ENCODE assay signal across 19 cellular contexts in the genomic region with DNA sequence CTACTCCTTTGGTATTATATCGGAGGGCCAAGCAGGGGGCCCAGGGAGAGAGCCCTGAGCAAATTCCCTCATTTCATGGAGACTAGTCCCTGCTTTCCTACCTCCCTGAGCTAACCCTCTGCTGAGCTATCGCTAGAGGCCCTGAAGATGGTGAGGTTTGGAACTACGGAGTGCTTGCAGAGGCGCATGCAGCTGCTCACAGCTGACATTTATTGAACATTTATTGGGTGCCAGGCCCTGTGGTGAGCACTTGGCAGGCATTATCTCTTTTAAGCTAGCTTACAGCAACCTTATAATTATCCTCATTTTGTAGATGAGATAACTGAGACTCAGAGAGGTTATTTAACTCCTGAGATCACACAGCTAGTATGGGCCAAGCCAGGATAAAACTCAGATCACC. TPM values are rescaled to one million over a fixed set of nuclear protein-coding genes. Genes with fewer than 3 reads are reported as not detected.
"Had no signal": no experiment of that assay in that cellular context is flagged by ENCODE, and none has a peak within 500 bp of the region (broad histone marks: within the 10 kb centered on the region; RNA-seq: fewer than 3 reads in every experiment).

No MANE protein-coding gene starts in this region.

- H3K4me3 Mint-ChIP-seq: activated B cell treated with CpG ODN at 0.5 μM for 24 hours; activated CD8-positive, alpha-beta T cell treated with anti-CD3 and anti-CD28 coated beads for 36 hours; activated naive CD8-positive, alpha-beta T cell treated with anti-CD3 and anti-CD28 coated beads for 36 hours; activated T-helper 17 cell treated with anti-CD3 and anti-CD28 coated beads, Interleukin-2, amount 50 U/mL, for 72 hours; nephron; T-cell had no signal

- H3K36me3 ChIP-seq: heart right ventricle, transverse colon had no signal

- H3K4me1 ChIP-seq: transverse colon had no signal

- FAIRE-seq: colon had no signal

- H3K79me2 ChIP-seq: parathyroid adenoma had no signal

- H3K9ac ChIP-seq: parathyroid adenoma had no signal

- H3K4me3 ChIP-seq: heart right ventricle, lung, transverse colon had no signal

- H3K27me3 ChIP-seq: transverse colon had no signal

- H3K27ac Mint-ChIP-seq: activated B cell treated with CpG ODN at 0.5 μM for 24 hours; activated CD8-positive, alpha-beta T cell treated with anti-CD3 and anti-CD28 coated beads for 36 hours; activated naive CD8-positive, alpha-beta T cell treated with anti-CD3 and anti-CD28 coated beads for 36 hours; activated T-helper 17 cell treated with anti-CD3 and anti-CD28 coated beads, Interleukin-2, amount 50 U/mL, for 72 hours; T-cell had no signal

- DNase-seq: activated B cell treated with CpG ODN at 0.5 μM for 24 hours; activated CD4-positive, alpha-beta T cell treated with anti-CD3 and anti-CD28 coated beads for 4 hours; activated CD8-positive, alpha-beta T cell treated with anti-CD3 and anti-CD28 coated beads for 36 hours; activated naive CD4-positive, alpha-beta T cell; activated naive CD8-positive, alpha-beta T cell treated with anti-CD3 and anti-CD28 coated beads for 36 hours; activated T-cell treated with anti-CD3 and anti-CD28 coated beads, Interleukin-2, amount 50 U/mL, for 1 hour; amygdala; central memory CD4-positive, alpha-beta T cell; heart right ventricle; midbrain; stimulated activated CD4-positive, alpha-beta T cell treated with anti-CD3 and anti-CD28 coated beads, Interleukin-2, amount 100 ng/mL, for 24 hours; stimulated activated naive CD8-positive, alpha-beta T cell treated with anti-CD3 and anti-CD28 coated beads, Interleukin-15, Interleukin-2, amounts not matched to agents 100 U/mL and 50 U/mL, for 24 hours; T-cell; transverse colon had no signal

- H3K9me3 ChIP-seq: heart right ventricle, transverse colon had no signal

- H3K9me3 Mint-ChIP-seq: activated B cell treated with CpG ODN at 0.5 μM for 24 hours; activated CD8-positive, alpha-beta T cell treated with anti-CD3 and anti-CD28 coated beads for 36 hours; activated naive CD8-positive, alpha-beta T cell treated with anti-CD3 and anti-CD28 coated beads for 36 hours; activated T-helper 17 cell treated with anti-CD3 and anti-CD28 coated beads, Interleukin-2, amount 50 U/mL, for 72 hours; nephron; T-cell had no signal

- H2AFZ ChIP-seq: parathyroid adenoma had no signal

- H3K4me1 Mint-ChIP-seq: activated T-helper 17 cell treated with anti-CD3 and anti-CD28 coated beads, Interleukin-2, amount 50 U/mL, for 72 hours had no signal

- ATAC-seq: activated CD8-positive, alpha-beta T cell treated with anti-CD3 and anti-CD28 coated beads for 36 hours; activated T-helper 17 cell treated with anti-CD3 and anti-CD28 coated beads, Interleukin-2, amount 50 U/mL, for 72 hours; heart right ventricle; stimulated activated naive CD8-positive, alpha-beta T cell treated with anti-CD3 and anti-CD28 coated beads, Interleukin-15, Interleukin-2, amounts not matched to agents 100 U/mL and 50 U/mL, for 24 hours; T-cell had no signal

- H3K36me3 Mint-ChIP-seq: activated naive CD8-positive, alpha-beta T cell treated with anti-CD3 and anti-CD28 coated beads for 36 hours; T-cell had no signal

- H3K27ac ChIP-seq: heart right ventricle, parathyroid adenoma, transverse colon had no signal

RNA-seq across cellular contexts. Expression of gene FAT2, which starts 9.8 kb away (rescaled TPM):
- total RNA-seq: activated CD8-positive, alpha-beta T cell treated with anti-CD3 and anti-CD28 coated beads for 36 hours; activated naive CD8-positive, alpha-beta T cell treated with anti-CD3 and anti-CD28 coated beads for 36 hours; activated T-helper 17 cell treated with anti-CD3 and anti-CD28 coated beads, Interleukin-2, amount 50 U/mL, for 72 hours; T-cell; transverse colon had no signal
